8 cellular contexts compared by ENCODE assay signal in the genomic region with DNA sequence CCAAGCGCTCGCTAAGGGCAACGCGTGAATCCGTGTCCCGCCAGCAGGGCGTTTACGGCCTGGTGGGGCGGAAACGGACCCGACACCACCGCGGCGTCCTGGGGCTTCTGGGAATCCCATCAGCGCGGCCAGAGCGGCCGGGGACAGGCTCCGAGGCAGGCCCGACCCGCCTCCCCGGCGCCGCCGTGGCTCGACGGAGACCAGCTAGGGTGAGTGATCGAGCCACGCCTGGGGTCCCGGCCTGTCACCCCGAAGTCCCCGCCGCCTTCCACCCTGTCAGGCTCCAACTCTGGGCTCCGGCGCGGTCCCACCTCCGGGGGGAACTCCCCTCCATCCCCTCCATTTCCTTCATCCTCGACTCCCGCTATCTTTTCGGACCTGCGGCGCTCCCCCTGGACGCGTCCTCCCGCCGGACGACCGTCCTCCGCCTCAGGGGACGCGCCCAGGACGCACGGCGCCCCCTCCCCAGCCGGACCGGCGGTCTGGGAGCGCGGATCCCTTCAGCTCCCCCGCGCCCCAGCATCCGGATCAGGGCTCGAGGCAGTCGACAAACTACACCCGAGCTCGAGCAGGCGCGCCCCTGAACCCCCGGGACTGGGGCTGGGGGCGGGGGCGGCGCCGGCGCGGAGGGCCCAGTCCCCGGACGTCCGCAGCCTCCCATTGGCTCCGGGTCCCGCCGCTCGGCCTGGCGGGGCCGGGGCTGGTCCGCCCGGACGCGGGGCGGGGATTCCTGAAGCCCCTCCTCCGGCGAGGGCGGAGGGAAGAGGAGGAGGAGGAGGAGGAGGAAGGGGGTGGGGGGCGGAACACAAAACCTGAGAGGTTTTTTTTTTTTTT.
DNase-seq lines count a peak whose midpoint lies in the region; ATAC-seq and TF ChIP-seq lines count a peak whose summit lies in the region.

No MANE protein-coding gene starts in this region.

- DNase-seq in AG09309 (ENCODE audit: low read depth) (peak; percentile 66), NCI-H226 (peak; percentile 88), cerebellar cortex (ENCODE audit: low spot score) (peak; percentile 94), kidney glomerular epithelial cell (lab: John Stamatoyannopoulos, UW) (peak; percentile 58)
- peak; percentile 100 for DNase-seq in activated CD4-positive, CD25-positive, alpha-beta regulatory T cell treated with anti-CD3 and anti-CD28 coated beads, Interleukin-2, amount 50 U/mL, for 72 hours
- peak; percentile 86 to 95 for DNase-seq in stimulated activated CD4-positive, alpha-beta T cell treated with anti-CD3 and anti-CD28 coated beads, Interleukin-15, amount 100 ng/mL, for 48 hours (ENCODE audit: low read depth in 2 of 2)

- peak overlapping the region; percentile 89 for H3K4me3 ChIP-seq in AG09309 (ENCODE audit: control insufficient read depth, low read depth, low read length)

- ATAC-seq in GM18909 (IDR thresholded peaks at IDR 0.05; ENCODE audit: poor library complexity, unreplicated experiment) (peak; percentile 78), HG03159 (IDR thresholded peaks at IDR 0.05; ENCODE audit: unreplicated experiment) (peak; percentile 72)

- peak; percentile 37 for TF ChIP-seq CTCF in AG09309 (IDR thresholded peaks at IDR 0.05; ENCODE audit: control insufficient read depth, insufficient read depth, low read depth, low read length, missing control alignments)

Comparison
In these comparisons a context has a peak if more than half of its experiments do, and no peak if none do; other contexts are left out.
1. Peak in every context shown above with its lines: DNase-seq, ATAC-seq and H3K4me3 ChIP-seq.